ENCODE assay signal across 1 cellular context in the genomic region with DNA sequence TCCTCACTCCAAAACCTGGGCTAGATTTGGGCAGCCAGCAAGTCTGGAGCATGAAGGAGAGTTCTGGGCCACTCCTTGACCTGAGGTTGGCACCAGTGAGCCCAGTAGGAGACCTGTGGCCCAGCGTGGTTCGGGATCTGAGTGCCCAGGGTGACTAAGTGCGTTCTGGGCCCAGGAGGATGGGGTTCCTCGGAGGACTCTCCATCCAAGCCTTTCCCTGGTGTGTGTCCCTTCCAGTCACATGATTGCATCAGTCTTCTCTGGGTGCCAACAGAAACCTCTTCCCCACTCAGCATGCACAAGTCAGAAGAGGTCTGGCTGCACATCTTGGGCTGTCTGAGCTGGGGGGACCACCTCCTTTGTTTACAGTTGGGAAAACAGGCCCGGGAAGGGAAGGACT.
TF ChIP-seq lines count a peak whose summit lies in the region.

No MANE protein-coding gene starts in this region.

TF ChIP-seq in IMR-90, 13 proteins besides CTCF, POLR2A, EP300 and RAD21:
- TF ChIP-seq, protein P1, sequence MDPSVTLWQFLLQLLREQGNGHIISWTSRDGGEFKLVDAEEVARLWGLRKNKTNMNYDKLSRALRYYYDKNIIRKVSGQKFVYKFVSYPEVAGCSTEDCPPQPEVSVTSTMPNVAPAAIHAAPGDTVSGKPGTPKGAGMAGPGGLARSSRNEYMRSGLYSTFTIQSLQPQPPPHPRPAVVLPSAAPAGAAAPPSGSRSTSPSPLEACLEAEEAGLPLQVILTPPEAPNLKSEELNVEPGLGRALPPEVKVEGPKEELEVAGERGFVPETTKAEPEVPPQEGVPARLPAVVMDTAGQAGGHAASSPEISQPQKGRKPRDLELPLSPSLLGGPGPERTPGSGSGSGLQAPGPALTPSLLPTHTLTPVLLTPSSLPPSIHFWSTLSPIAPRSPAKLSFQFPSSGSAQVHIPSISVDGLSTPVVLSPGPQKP (IDR thresholded peaks at IDR 0.05; ENCODE audit: borderline replicate concordance, low read depth, low read length) = no peak
- TF ChIP-seq BHLHE40 (IDR thresholded peaks at IDR 0.05; ENCODE audit: low read depth, low read length) = no peak
- TF ChIP-seq, protein P2, sequence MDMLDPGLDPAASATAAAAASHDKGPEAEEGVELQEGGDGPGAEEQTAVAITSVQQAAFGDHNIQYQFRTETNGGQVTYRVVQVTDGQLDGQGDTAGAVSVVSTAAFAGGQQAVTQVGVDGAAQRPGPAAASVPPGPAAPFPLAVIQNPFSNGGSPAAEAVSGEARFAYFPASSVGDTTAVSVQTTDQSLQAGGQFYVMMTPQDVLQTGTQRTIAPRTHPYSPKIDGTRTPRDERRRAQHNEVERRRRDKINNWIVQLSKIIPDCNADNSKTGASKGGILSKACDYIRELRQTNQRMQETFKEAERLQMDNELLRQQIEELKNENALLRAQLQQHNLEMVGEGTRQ (IDR thresholded peaks at IDR 0.05; ENCODE audit: low read depth, low read length) = no peak
